17 cellular contexts compared by ENCODE assay signal in genomic region chrX:134457708-134458107, GRCh38. TPM values are rescaled to one million over a fixed set of nuclear protein-coding genes. Genes with fewer than 3 reads are reported as not detected.
DNase-seq lines count a peak whose midpoint lies in the region; ATAC-seq, FAIRE-seq and TF ChIP-seq lines count a peak whose summit lies in the region.
"Had no signal": no experiment of that assay in that cellular context is flagged by ENCODE, and none has a peak within 500 bp of the region (broad histone marks: within the 10 kb centered on the region; RNA-seq: fewer than 3 reads in every experiment).

No MANE protein-coding gene starts in this region.

- H4K20me1 ChIP-seq in GM23248 (ENCODE audit: insufficient read depth) (no peaks in the 10 kb centered on the region), OCI-LY1 (ENCODE audit: insufficient read depth, low read length) (no peaks in the 10 kb centered on the region), K562 (replicated peaks; ENCODE audit: control insufficient read depth, insufficient read depth, low read length) (0 out of 2 replicates have a peak, but pooled peaks cover 4% of the 10 kb centered on the region)

- H3K4me1 ChIP-seq in GM23248 (ENCODE audit: insufficient read depth) = 0 out of 2 replicates have a peak, but pooled peaks cover 2% of the 10 kb centered on the region
- peaks cover 21% of the 10 kb centered on the region for H3K4me1 ChIP-seq in OCI-LY1 (ENCODE audit: insufficient read depth, low read length, severe bottlenecking)
- H3K4me1 ChIP-seq in K562 (replicated peaks in 1 of 2; ENCODE audit: control insufficient read depth in 2 of 2, insufficient read depth in 2 of 2, low read length in 2 of 2) = peaks cover 14% of the 10 kb centered on the region in 2 experiments; a peak in 4 of 5 replicates
- H3K4me1 ChIP-seq in HAP-1 = peaks cover 16% of the 10 kb centered on the region
- H3K4me1 ChIP-seq: BE2C, Caco-2 had no signal

- no peak for TF ChIP-seq EP300 in K562 (IDR thresholded peaks at IDR 0.05; ENCODE audit: low read length)

- no peak for TF ChIP-seq RAD21 in K562 (CRISPR knock-in tag; conservative IDR thresholded peaks at IDR 0.05 in 1 of 2, IDR thresholded peaks at IDR 0.05 in 1 of 2)

- H3K36me3 Mint-ChIP-seq in natural killer cell treated with Interleukin-12 subunit alpha and Interleukin-12 subunit beta and Interleukin-15 and Interleukin-18, amount 100 ng/mL, for 72 hours = no peaks in the 10 kb centered on the region

- POLR2A ChIA-PET in K562 (lab: Yijun Ruan, JAX) = no interaction called here

- intact Hi-C loops in K562 (cut with micrococcal nuclease) = no loop called here

- no peak for ATAC-seq in K562
- no peak for ATAC-seq in natural killer cell treated with Interleukin-12 subunit alpha and Interleukin-12 subunit beta and Interleukin-15 and Interleukin-18, amount 100 ng/mL, for 72 hours
- ATAC-seq in GM21825 (IDR thresholded peaks at IDR 0.05; ENCODE audit: unreplicated experiment) = no peak
- ATAC-seq: A549 had no signal

- H3F3A ChIP-seq in GM23248 (ENCODE audit: insufficient read depth) = no peaks in the 10 kb centered on the region
- H3F3A ChIP-seq in OCI-LY1 (ENCODE audit: insufficient read depth, low read length) = no peaks in the 10 kb centered on the region

- H3K27me3 ChIP-seq in GM23248 (replicated peaks; ENCODE audit: insufficient read depth) = no peaks in the 10 kb centered on the region
- no peaks in the 10 kb centered on the region for H3K27me3 ChIP-seq in OCI-LY1 (ENCODE audit: insufficient read depth, low read length)
- H3K27me3 ChIP-seq in K562 (ENCODE audit: control insufficient read depth in 2 of 2, insufficient read depth in 2 of 2, low read length in 2 of 2) = no peaks in the 10 kb centered on the region
- H3K27me3 ChIP-seq in HAP-1 (ENCODE audit: low read depth) = no peaks in the 10 kb centered on the region
- H3K27me3 ChIP-seq: BE2C had no signal

- H3K9me3 ChIP-seq in GM23248 (ENCODE audit: low read depth) (no peaks in the 10 kb centered on the region), OCI-LY1 (ENCODE audit: low read length) (no peaks in the 10 kb centered on the region), K562 (replicated peaks; ENCODE audit: control insufficient read depth, insufficient read depth, low read depth, low read length) (no peaks in the 10 kb centered on the region), HAP-1 (no peaks in the 10 kb centered on the region)
- H3K9me3 ChIP-seq: A549, BE2C, Caco-2 had no signal

- H2AFZ ChIP-seq in GM23248 = 0 out of 2 replicates have a peak overlapping the region, but pooled peaks have one; percentile 41
- H2AFZ ChIP-seq in OCI-LY1 (ENCODE audit: low read length) = no peak overlapping the region
- H2AFZ ChIP-seq in K562 (ENCODE audit: low read depth, low read length) = peak overlapping the region; percentile 82

- H3K9me2 ChIP-seq in GM23248 (ENCODE audit: insufficient read depth) = no peaks in the 10 kb centered on the region
- no peaks in the 10 kb centered on the region for H3K9me2 ChIP-seq in OCI-LY1 (ENCODE audit: low read depth, low read length)

- peak; percentile 65 for FAIRE-seq in K562 (lab: Jason Lieb, UNC)
- FAIRE-seq in HTR-8/SVneo (lab: Jason Lieb, UNC) = no peak
- FAIRE-seq: A549, GM18507, H1 had no signal

- H3K4me1 Mint-ChIP-seq in natural killer cell treated with Interleukin-12 subunit alpha and Interleukin-12 subunit beta and Interleukin-15 and Interleukin-18, amount 100 ng/mL, for 72 hours (ENCODE audit: low read depth in 2 of 2) = no peaks in the 10 kb centered on the region

- H3K27me3 Mint-ChIP-seq in natural killer cell treated with Interleukin-12 subunit alpha and Interleukin-12 subunit beta and Interleukin-15 and Interleukin-18, amount 100 ng/mL, for 72 hours = no peaks in the 10 kb centered on the region

- H3K4me3 ChIP-seq in GM23248 (no peak overlapping the region), OCI-LY1 (ENCODE audit: low read depth, low read length, poor library complexity, severe bottlenecking) (no peak overlapping the region), K562 (no peak overlapping the region), HAP-1 (no peak overlapping the region)
- H3K4me3 ChIP-seq: A549 had no signal

- H3K27ac ChIP-seq in GM23248 (no peak overlapping the region), OCI-LY1 (ENCODE audit: low read depth, low read length, poor library complexity, severe bottlenecking) (peak overlapping the region; percentile 64), K562 (ENCODE audit: extremely low read depth, low read depth, low read length) (peak overlapping the region; percentile 37)
- H3K27ac ChIP-seq: A549 had no signal

- H3K79me2 ChIP-seq in GM23248 (ENCODE audit: insufficient read depth) (peaks cover 24% of the 10 kb centered on the region), OCI-LY1 (ENCODE audit: insufficient read depth, low read length) (peaks cover 19% of the 10 kb centered on the region), K562 (ENCODE audit: control insufficient read depth, insufficient read depth, low read length) (peaks cover 21% of the 10 kb centered on the region)

- H3K9ac ChIP-seq in GM23248 (no peak overlapping the region), OCI-LY1 (ENCODE audit: low read length) (no peak overlapping the region), K562 (ENCODE audit: insufficient read depth in 1 of 2, low read depth in 2 of 2, low read length in 2 of 2) (peak overlapping the region in 1 of 2 experiments; percentile 38; a peak in 1 of 4 replicates)

- TF ChIP-seq POLR2A in K562 (conservative IDR thresholded peaks at IDR 0.05) = no peak

- H3K36me3 ChIP-seq in GM23248 (ENCODE audit: low read depth) = no peaks in the 10 kb centered on the region
- H3K36me3 ChIP-seq in OCI-LY1 (ENCODE audit: insufficient read depth, low read length) = no peaks in the 10 kb centered on the region
- H3K36me3 ChIP-seq in K562 (ENCODE audit: control insufficient read depth, insufficient read depth, low read length) = no peaks in the 10 kb centered on the region
- 0 out of 2 replicates have a peak, but pooled peaks cover 4% of the 10 kb centered on the region for H3K36me3 ChIP-seq in HAP-1 (replicated peaks)
- H3K36me3 ChIP-seq: BE2C had no signal

- CTCF ChIA-PET in K562 (lab: Yijun Ruan, JAX; ENCODE audit: low intra/inter-chr PET ratio) = no interaction called here

- 43 to 46% methylated on average over 5 of the region's 5 CpGs for WGBS in GM23248 (ENCODE audit: low coverage in 1 of 2, low lambda C conversion rate in 2 of 2, missing lambda C conversion rate in 2 of 2), 2 experiments
- WGBS in K562 (ENCODE audit: insufficient coverage, low coverage, missing lambda C conversion rate) = 3% methylated on average over 5 of the region's 5 CpGs

- no peaks in the 10 kb centered on the region for H3K9me3 Mint-ChIP-seq in natural killer cell treated with Interleukin-12 subunit alpha and Interleukin-12 subunit beta and Interleukin-15 and Interleukin-18, amount 100 ng/mL, for 72 hours
- H3K9me3 Mint-ChIP-seq: CD8-positive, alpha-beta memory T cell had no signal

- no peak overlapping the region for H3K4me3 Mint-ChIP-seq in natural killer cell treated with Interleukin-12 subunit alpha and Interleukin-12 subunit beta and Interleukin-15 and Interleukin-18, amount 100 ng/mL, for 72 hours

- no peak for DNase-seq in GM23248
- DNase-seq in K562 (ENCODE audit: extremely low read depth in 1 of 4, low spot score in 3 of 4) = peak in 1 of 4 experiments; percentile 78
- DNase-seq in HTR-8/SVneo (ENCODE audit: insufficient read length, low spot score) = no peak
- no peak for DNase-seq in natural killer cell treated with Interleukin-12 subunit alpha and Interleukin-12 subunit beta and Interleukin-15 and Interleukin-18, amount 100 ng/mL, for 72 hours (ENCODE audit: low spot score)
- DNase-seq in HAP-1 (ENCODE audit: low spot score in 2 of 2) = no peak
- DNase-seq: BE2C; Caco-2; CD8-positive, alpha-beta memory T cell; DMS53; HCEC 1CT; IMR-90; KG1 had no signal

- in situ Hi-C loops in GM23248 (cut with MboI) (no loop called here), K562 (cut with MboI) (no loop called here), HAP-1 (cut with MboI; ENCODE audit: low sequenced_read_pairs) (no loop called here)

- no peak overlapping the region for H3K27ac Mint-ChIP-seq in natural killer cell treated with Interleukin-12 subunit alpha and Interleukin-12 subunit beta and Interleukin-15 and Interleukin-18, amount 100 ng/mL, for 72 hours

- BruUV-seq in K562 (replicated peaks; lab: Mats Ljungman, UMichigan) = no TSS peak

- H3K4me2 ChIP-seq in GM23248 (ENCODE audit: unreplicated experiment) (no peak overlapping the region), OCI-LY1 (ENCODE audit: low read length) (0 out of 2 replicates have a peak overlapping the region, but pooled peaks have one; percentile 12), K562 (ENCODE audit: insufficient read depth, low read length) (peak overlapping the region; percentile 32; the same call in 1 of the 2 replicates)
- H3K4me2 ChIP-seq: A549 had no signal

- no peak for TF ChIP-seq CTCF in OCI-LY1 (IDR thresholded peaks at IDR 0.05; ENCODE audit: low read length)
- no peak for TF ChIP-seq CTCF in K562 (IDR thresholded peaks at IDR 0.05 in 2 of 3, conservative IDR thresholded peaks at IDR 0.05 in 1 of 3; ENCODE audit: insufficient read depth in 2 of 3, low read depth in 1 of 3, low read length in 3 of 3)

- H3K9me1 ChIP-seq in K562 (ENCODE audit: control insufficient read depth, insufficient read depth, low read length) = no peaks in the 10 kb centered on the region

RNA-seq across cellular contexts. Expression of gene HPRT1, which starts 2.3 kb away (rescaled TPM):
- total RNA-seq in GM23248 (2014; rRNA removed; shearing (Covaris generic)) = 11.8 and 12.0 TPM in 2 replicates
- polyA plus RNA-seq in GM23248 (2016; fragmentation: Nextera tagmentation; extraction: Ambion mirVana) (63.2 and 65.7 TPM in 2 replicates), K562 (2011; rRNA removed) (71.5 and 104 TPM in 2 replicates), K562 (2014; fragmentation: Illumina TruSeq; extraction: Trizol) (154 and 158 TPM in 2 replicates), K562 (2014; fragmentation: Nextera tagmentation; extraction: Ambion mirVana) (100 to 1,000 TPM; 120 to 121 TPM), K562 (2014; rRNA removed) (100 and 106 TPM in 2 replicates)
- total RNA-seq in K562 (2011; cell fraction: chromatin; rRNA removed; ENCODE audit: low replicate concordance) = 17.7 and 28.9 TPM in 2 replicates
- 7.0 and 9.9 TPM in 2 replicates for total RNA-seq in K562 (2011; cell fraction: nucleolus; rRNA removed)
- 23.0 and 26.9 TPM in 2 replicates for total RNA-seq in K562 (2011; cell fraction: nucleoplasm; rRNA removed)
- total RNA-seq in K562 (2014; rRNA removed) (24.4 and 28.6 TPM in 2 replicates), K562 (2014; rRNA removed; fragmentation: Illumina TruSeq; extraction: Trizol) (56.4 and 64.8 TPM in 2 replicates), K562 (2015; rRNA removed; fragmentation: Illumina TruSeq; extraction: Trizol) (39.3 and 39.5 TPM in 2 replicates), K562 (2021) (96.8 and 98.0 TPM in 2 replicates)
- polyA plus RNA-seq in K562 (2011; cell fraction: cytosol; rRNA removed) = 18.6 and 32.6 TPM in 2 replicates
- 13.9 and 21.7 TPM in 2 replicates for polyA plus RNA-seq in K562 (2011; cell fraction: nucleus; rRNA removed)
- polyA plus RNA-seq in K562 (2012) = 75.7 and 109 TPM in 2 replicates
- 74.2 and 78.3 TPM in 2 replicates for polyA minus RNA-seq in K562 (2011; rRNA and poly(A)+ RNA removed)
- 36.2 and 39.2 TPM in 2 replicates for polyA minus RNA-seq in K562 (2011; cell fraction: cytosol; rRNA and poly(A)+ RNA removed)
- polyA minus RNA-seq in K562 (2011; cell fraction: nucleus; rRNA and poly(A)+ RNA removed) = 6.2 and 10.9 TPM in 2 replicates
- 10 to 100 TPM; 59.7 to 67.4 TPM for total RNA-seq in natural killer cell treated with Interleukin-12 subunit alpha and Interleukin-12 subunit beta and Interleukin-15 and Interleukin-18, amount 100 ng/mL, for 72 hours
